In genomic region chr3:160565442-160566403, GRCh38 we compare ENCODE assay signal across 8 cellular contexts. TPM values are rescaled to one million over a fixed set of nuclear protein-coding genes. Genes with fewer than 3 reads are reported as not detected.
A peak's percentile ranks its signal among the peaks of the same experiment; 100 is the strongest.
DNase-seq lines count a peak whose midpoint lies in the region; ATAC-seq and TF ChIP-seq lines count a peak whose summit lies in the region.

Gene KPNA4 (minus strand): TSS chr3:160565571. CDS start chr3:160565282, 289 bp downstream.

- H3K27me3 Mint-ChIP-seq in activated T-cell treated with anti-CD3 and anti-CD28 coated beads, Interleukin-2, amount 50 U/mL, for 4 hours (ENCODE audit: low read depth), result no peaks in the 10 kb centered on the region

- TF ChIP-seq CTCF in Panc1 (IDR thresholded peaks at IDR 0.05), result no peak

- in situ Hi-C loops in Panc1 (cut with HindIII; ENCODE audit: low pct_unique_long_range_greater_than_20kb, low sequenced_read_pairs), result no loop called here

- peaks cover 35% of the 10 kb centered on the region for H3K4me1 ChIP-seq in Panc1 (ENCODE audit: control insufficient read depth, insufficient read depth, low read length)
- H3K4me1 ChIP-seq in esophagus (ENCODE audit: control insufficient read depth in 2 of 2, insufficient read depth in 2 of 2, low read length in 1 of 2), result no peaks in the 10 kb centered on the region
- H3K4me1 ChIP-seq in muscle layer of colon (ENCODE audit: insufficient read depth, low read length), result peaks cover 37% of the 10 kb centered on the region

- peaks cover 21% of the 10 kb centered on the region for H3K36me3 Mint-ChIP-seq in activated T-cell treated with anti-CD3 and anti-CD28 coated beads, Interleukin-2, amount 50 U/mL, for 4 hours (ENCODE audit: insufficient read depth)

- peaks cover 5% of the 10 kb centered on the region for H3K9me3 Mint-ChIP-seq in activated T-cell treated with anti-CD3 and anti-CD28 coated beads, Interleukin-2, amount 50 U/mL, for 4 hours

- H3K36me3 ChIP-seq in Panc1 (ENCODE audit: control insufficient read depth, insufficient read depth, low read length) (peaks cover 2% of the 10 kb centered on the region), esophagus (ENCODE audit: control insufficient read depth in 2 of 2, insufficient read depth in 2 of 2, low read length in 1 of 2) (peaks cover 0 to 6% of the 10 kb centered on the region in 2 donors), muscle layer of colon (ENCODE audit: insufficient read depth, low read length) (no peaks in the 10 kb centered on the region)

- ATAC-seq in GM21723 (IDR thresholded peaks at IDR 0.05; ENCODE audit: unreplicated experiment) (peak; percentile 91), Panc1 (peak; percentile 96)
- ATAC-seq in activated T-cell treated with anti-CD3 and anti-CD28 coated beads, Interleukin-2, amount 50 U/mL, for 4 hours, result peak; percentile 92 to 93

- peak within 1 kb of the TSS; percentile 97 for H3K4me3 Mint-ChIP-seq in activated T-cell treated with anti-CD3 and anti-CD28 coated beads, Interleukin-2, amount 50 U/mL, for 4 hours

- CTCF ChIA-PET in Panc1 (lab: Charles Lee), result no interaction called here

- WGBS in esophagus, 2 donors, result 0% methylated on average over 65 to 71 of the region's 71 CpGs

- DNase-seq in DMS53 (lab: John Stamatoyannopoulos, UW) (peak; percentile 97), KG1 (lab: John Stamatoyannopoulos, UW) (peak; percentile 96), Panc1 (ENCODE audit: low read depth, low spot score) (peak; percentile 84)
- peak; percentile 96 for DNase-seq in activated T-cell treated with anti-CD3 and anti-CD28 coated beads, Interleukin-2, amount 50 U/mL, for 4 hours
- peak; percentile 93 for DNase-seq in stimulated activated CD8-positive, alpha-beta memory T cell treated with anti-CD3 and anti-CD28 coated beads, Interleukin-7, amount 100 ng/mL, for 24 hours (ENCODE audit: low read depth)

- intact Hi-C loops in Panc1 (cut with micrococcal nuclease; ENCODE audit: unreplicated experiment), result no loop called here

- H3K27ac ChIP-seq in Panc1 (ENCODE audit: low read length) (peak within 1 kb of the TSS; percentile 99), esophagus (ENCODE audit: low read depth in 2 of 2, low read length in 1 of 2) (peak within 1 kb of the TSS; percentile 94 to 99), muscle layer of colon (ENCODE audit: low read depth, low read length) (peak within 1 kb of the TSS; percentile 98)

- no TSS peak for BruUV-seq in Panc1 (replicated peaks; lab: Mats Ljungman, UMichigan)

- peak within 1 kb of the TSS; percentile 94 for H3K9ac ChIP-seq in muscle layer of colon (ENCODE audit: low read length)

- peaks cover 46% of the 10 kb centered on the region for H3K4me1 Mint-ChIP-seq in activated T-cell treated with anti-CD3 and anti-CD28 coated beads, Interleukin-2, amount 50 U/mL, for 4 hours (ENCODE audit: low read depth)

- POLR2A ChIA-PET in Panc1 (lab: Charles Lee), result interaction anchor here (0.6 to 0.7 kb wide), 2 partner anchors 107 to 698 kb away, joined by 3 to 5 read pairs; no protein-coding TSS in a partner anchor

- H3K9me3 ChIP-seq in Panc1 (ENCODE audit: control insufficient read depth, insufficient read depth, low read depth, low read length) (no peaks in the 10 kb centered on the region), esophagus (ENCODE audit: control insufficient read depth in 2 of 2, insufficient read depth in 1 of 2, low read depth in 1 of 2, low read length in 1 of 2) (no peaks in the 10 kb centered on the region), muscle layer of colon (ENCODE audit: low read length) (no peaks in the 10 kb centered on the region)

- H3K27me3 ChIP-seq in Panc1 (ENCODE audit: control insufficient read depth, insufficient read depth, low read length) (no peaks in the 10 kb centered on the region), esophagus (ENCODE audit: control insufficient read depth in 1 of 2, insufficient read depth in 2 of 2, low read length in 2 of 2) (no peaks in the 10 kb centered on the region), muscle layer of colon (ENCODE audit: control insufficient read depth in 1 of 2, insufficient read depth in 2 of 2, low read length in 2 of 2) (no peaks in the 10 kb centered on the region)

- H3K4me3 ChIP-seq in Panc1 (ENCODE audit: low read depth in 2 of 2, low read length in 2 of 2), result peak within 1 kb of the TSS; percentile 91 to 95
- H3K4me3 ChIP-seq in esophagus (ENCODE audit: low read depth in 1 of 2, low read length in 2 of 2), result peak within 1 kb of the TSS; percentile 65 to 84
- peak within 1 kb of the TSS; percentile 86 to 96 for H3K4me3 ChIP-seq in muscle layer of colon (ENCODE audit: low read depth in 1 of 2, low read length in 2 of 2)

RNA-seq across cellular contexts. Expression of gene KPNA4, which starts in this region (rescaled TPM):
- 84.4 TPM for total RNA-seq in Panc1 (2021; ENCODE audit: unreplicated experiment)
- 62.6 TPM for polyA plus RNA-seq in Panc1 (2012; ENCODE audit: insufficient read length)
- total RNA-seq in activated T-cell treated with anti-CD3 and anti-CD28 coated beads, Interleukin-2, amount 50 U/mL, for 4 hours, result 100 to 1,000 TPM in 1 of 3 donors, 10 to 100 TPM in 2; 98.1 to 102 (median 99.4) TPM
- polyA plus RNA-seq in esophagus, result 10 to 100 TPM; 13.7 to 16.3 TPM

Comparison
In these comparisons a context has a peak if more than half of its experiments do, and no peak if none do; other contexts are left out.
1. Peak in every context shown above with its lines: DNase-seq, ATAC-seq, H3K4me3 ChIP-seq and H3K27ac ChIP-seq.